9 cellular contexts compared by ENCODE assay signal in the genomic region with DNA sequence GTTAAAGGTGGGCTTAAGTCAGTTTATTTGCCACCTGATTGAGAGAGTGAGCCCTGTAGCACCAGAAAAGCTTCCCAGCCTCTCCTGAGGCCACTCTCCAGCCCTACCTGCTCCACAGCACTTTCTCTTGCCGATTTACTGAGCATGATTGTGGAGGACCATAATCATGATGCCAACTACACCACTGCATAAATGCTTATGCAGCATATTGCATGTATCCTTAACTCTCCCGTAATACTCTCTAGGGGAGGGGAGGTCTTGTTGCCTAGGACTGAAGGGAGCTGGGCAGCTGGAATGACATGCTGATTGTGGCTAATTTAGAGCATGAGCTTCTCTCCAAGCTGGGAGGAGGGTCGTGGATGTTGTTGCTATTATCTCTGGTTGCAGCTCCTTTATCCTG.
"Had no signal": no experiment of that assay in that cellular context is flagged by ENCODE, and none has a peak within 500 bp of the region (broad histone marks: within the 10 kb centered on the region; RNA-seq: fewer than 3 reads in every experiment).

No MANE protein-coding gene starts in this region.

- H3K9me3 ChIP-seq: HAP-1 had no signal

- H3K27ac ChIP-seq: GM23248, HL-60 had no signal

- H3K27ac Mint-ChIP-seq: HFFc6, IgD-negative memory B cell had no signal

- H3K9ac ChIP-seq: GM23248 had no signal

- H3K4me1 Mint-ChIP-seq: IgD-negative memory B cell had no signal

- H3K4me3 Mint-ChIP-seq: HFFc6, IgD-negative memory B cell had no signal

- H3K4me3 ChIP-seq: GM23248, HAP-1 had no signal

- H2AFZ ChIP-seq: GM23248 had no signal

- DNase-seq: GM23248, GOT3, H7, HFFc6, KG1 had no signal

- ATAC-seq: HCT116 had no signal

- H3K9me3 Mint-ChIP-seq: HFFc6, IgD-negative memory B cell had no signal

- H3K4me1 ChIP-seq: HAP-1 had no signal
